In the genomic region with DNA sequence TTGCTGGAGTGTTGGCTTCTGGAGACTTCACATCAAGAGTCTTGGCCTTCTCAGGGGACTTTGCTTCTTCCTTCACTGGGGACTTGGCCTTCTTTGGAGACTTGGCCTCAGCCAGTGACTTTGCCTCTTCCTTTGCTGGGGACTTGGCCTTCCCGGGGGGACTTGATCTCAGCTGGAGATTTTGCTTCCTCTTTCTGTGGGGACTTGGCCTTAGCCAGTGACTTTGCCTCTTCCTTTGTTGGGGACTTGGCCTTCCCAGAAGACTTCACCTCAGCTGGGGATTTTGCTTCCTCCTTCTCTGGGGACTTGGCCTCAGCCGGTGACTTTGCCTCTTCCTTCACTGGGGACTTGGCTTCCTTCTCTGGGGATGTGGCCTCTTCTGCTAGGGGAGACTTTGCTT, we compare ENCODE assay signal across 20 cellular contexts. TPM values are rescaled to one million over a fixed set of nuclear protein-coding genes. Genes with fewer than 3 reads are reported as not detected.
DNase-seq lines count a peak whose midpoint lies in the region; ATAC-seq and TF ChIP-seq lines count a peak whose summit lies in the region.
"Had no signal": no experiment of that assay in that cellular context is flagged by ENCODE, and none has a peak within 500 bp of the region (broad histone marks: within the 10 kb centered on the region; RNA-seq: fewer than 3 reads in every experiment).

No MANE protein-coding gene starts in this region.

- TF ChIP-seq CTCF in nephron progenitor cell (IDR thresholded peaks at IDR 0.05): no peak

- H3K4me3 Mint-ChIP-seq in T-helper 17 cell (peak overlapping the region; percentile 0), nephron progenitor cell (no peak overlapping the region)
- H3K4me3 Mint-ChIP-seq in dendritic cell treated with granulocyte-macrophage colony-stimulating factor and Interleukin-4, amounts not matched to agents 40 ng/mL and 50 ng/mL, for 4 days: no peak overlapping the region

- H3K36me3 Mint-ChIP-seq in T-helper 17 cell (ENCODE audit: low read depth): peaks cover 2% of the 10 kb centered on the region
- H3K36me3 Mint-ChIP-seq in dendritic cell treated with granulocyte-macrophage colony-stimulating factor and Interleukin-4, amounts not matched to agents 40 ng/mL and 50 ng/mL, for 4 days (ENCODE audit: low read depth): peaks cover 39% of the 10 kb centered on the region
- peaks cover 15% of the 10 kb centered on the region for H3K36me3 Mint-ChIP-seq in nephron progenitor cell (ENCODE audit: low read depth)

- peaks cover 47% of the 10 kb centered on the region for H3K9me3 Mint-ChIP-seq in dendritic cell treated with granulocyte-macrophage colony-stimulating factor and Interleukin-4, amounts not matched to agents 40 ng/mL and 50 ng/mL, for 4 days
- H3K9me3 Mint-ChIP-seq in nephron progenitor cell: peaks cover 45% of the 10 kb centered on the region

- DNase-seq in NOMO-1 (lab: John Stamatoyannopoulos, UW; ENCODE audit: unreplicated experiment in 2 of 2): peak; percentile 11 to 13
- no peak for DNase-seq in NOMO-1 treated with DMSO at 0.1 percent for 48 hours (lab: John Stamatoyannopoulos, UW; ENCODE audit: unreplicated experiment)
- DNase-seq in CD1c-positive myeloid dendritic cell (ENCODE audit: extremely low spot score): peak; percentile 39
- DNase-seq in T-helper 17 cell: no peak
- no peak for DNase-seq in nephron progenitor cell
- DNase-seq in pons (ENCODE audit: low spot score): no peak
- no peak for DNase-seq in left ventricle myocardium superior
- DNase-seq: 8988T; colonic mucosa; EL; MG63; NCI-H2081; NCI-H524; PC-9; stimulated activated CD4-positive, alpha-beta T cell treated with anti-CD3 and anti-CD28 coated beads, Interleukin-4, amount 100 ng/mL, for 24 hours; stimulated activated CD8-positive, alpha-beta memory T cell treated with anti-CD3 and anti-CD28 coated beads, Interleukin-4, amount 100 ng/mL, for 48 hours; tibial artery had no signal

- no peak for ATAC-seq in T-helper 17 cell
- ATAC-seq in left ventricle myocardium superior: no peak

- H3K4me1 Mint-ChIP-seq in T-helper 17 cell (peaks cover 37% of the 10 kb centered on the region), nephron progenitor cell (peaks cover 21% of the 10 kb centered on the region)
- peaks cover 41% of the 10 kb centered on the region for H3K4me1 Mint-ChIP-seq in dendritic cell treated with granulocyte-macrophage colony-stimulating factor and Interleukin-4, amounts not matched to agents 40 ng/mL and 50 ng/mL, for 4 days (ENCODE audit: low read depth)

- peaks cover 11% of the 10 kb centered on the region for H3K9me3 ChIP-seq in T-helper 17 cell (ENCODE audit: control insufficient read depth, low read length, poor library complexity, severe bottlenecking)

- peak overlapping the region; percentile 100 for H3K27ac Mint-ChIP-seq in T-helper 17 cell
- peak overlapping the region; percentile 83 for H3K27ac Mint-ChIP-seq in dendritic cell treated with granulocyte-macrophage colony-stimulating factor and Interleukin-4, amounts not matched to agents 40 ng/mL and 50 ng/mL, for 4 days
- H3K27ac Mint-ChIP-seq in nephron progenitor cell: no peak overlapping the region

- H3K27me3 Mint-ChIP-seq in T-helper 17 cell (no peaks in the 10 kb centered on the region), nephron progenitor cell (ENCODE audit: low read depth, poor library complexity) (peaks cover 24% of the 10 kb centered on the region)
- H3K27me3 Mint-ChIP-seq in dendritic cell treated with granulocyte-macrophage colony-stimulating factor and Interleukin-4, amounts not matched to agents 40 ng/mL and 50 ng/mL, for 4 days: no peaks in the 10 kb centered on the region

- intact Hi-C loops in dendritic cell treated with granulocyte-macrophage colony-stimulating factor and Interleukin-4, amounts not matched to agents 40 ng/mL and 50 ng/mL, for 4 days (cut with micrococcal nuclease): no loop called here
- intact Hi-C loops in left ventricle myocardium superior (cut with micrococcal nuclease): no loop called here

RNA-seq across cellular contexts. Expression of gene CD2, which starts 13.5 kb away (rescaled TPM):
- total RNA-seq in T-helper 17 cell (100 to 1,000 TPM; 152 to 172 TPM), left ventricle myocardium superior (1.7 TPM)
- total RNA-seq: endothelial cell of umbilical vein, frontal cortex, PC-9 had no signal

Comparison
In these comparisons a context has a peak if more than half of its experiments do, and no peak if none do; other contexts are left out.
1. DNase-seq: peak in NOMO-1 (2 of 2) and CD1c-positive myeloid dendritic cell (single experiment); none in NOMO-1 treated with DMSO at 0.1 percent for 48 hours (single experiment), T-helper 17 cell (0 of 3), nephron progenitor cell (single experiment), pons (single experiment) and left ventricle myocardium superior (single experiment).
2. RNA of gene CD2, which starts 13.5 kb away (total RNA-seq): 152 to 172 TPM in T-helper 17 cell; 1.7 TPM in left ventricle myocardium superior (single experiment); every median in the first group is over 10 times any median in the second.